12 cellular contexts compared by ENCODE assay signal in genomic region chr22:29912141-29912540, GRCh38.
"Had no signal": no experiment of that assay in that cellular context is flagged by ENCODE, and none has a peak within 500 bp of the region (broad histone marks: within the 10 kb centered on the region; RNA-seq: fewer than 3 reads in every experiment).

No MANE protein-coding gene starts in this region.

- DNase-seq: activated CD4-positive, alpha-beta T cell treated with anti-CD3 and anti-CD28 coated beads, Interleukin-2, amount 50 U/mL, for 48 hours; activated CD4-positive, CD25-positive, alpha-beta regulatory T cell treated with anti-CD3 and anti-CD28 coated beads, Interleukin-2, amount 50 U/mL, for 72 hours; activated naive CD4-positive, alpha-beta T cell treated with anti-CD3 and anti-CD28 coated beads for 36 hours; colonic mucosa; nephron progenitor cell; stimulated activated CD4-positive, alpha-beta T cell treated with anti-CD3 and anti-CD28 coated beads, Interleukin-4, amount 100 ng/mL, for 24 hours; stimulated activated naive CD8-positive, alpha-beta T cell treated with anti-CD3 and anti-CD28 coated beads, Interleukin-15, Interleukin-2, amounts not matched to agents 100 U/mL and 50 U/mL, for 24 hours; T-helper 1 cell; T1000; transverse colon had no signal

- H3K27me3 Mint-ChIP-seq: activated T-helper 17 cell treated with anti-CD3 and anti-CD28 coated beads, Interleukin-2, amount 50 U/mL, for 72 hours had no signal

- H3K36me3 ChIP-seq: colonic mucosa, transverse colon, vagina had no signal

- ATAC-seq: activated T-helper 17 cell treated with anti-CD3 and anti-CD28 coated beads, Interleukin-2, amount 50 U/mL, for 72 hours; stimulated activated naive CD8-positive, alpha-beta T cell treated with anti-CD3 and anti-CD28 coated beads, Interleukin-15, Interleukin-2, amounts not matched to agents 100 U/mL and 50 U/mL, for 24 hours had no signal

- H3K4me3 ChIP-seq: colonic mucosa, transverse colon, vagina had no signal

- H3K27me3 ChIP-seq: colonic mucosa, transverse colon, vagina had no signal

- H3K27ac Mint-ChIP-seq: activated naive CD4-positive, alpha-beta T cell treated with anti-CD3 and anti-CD28 coated beads for 36 hours; activated T-helper 17 cell treated with anti-CD3 and anti-CD28 coated beads, Interleukin-2, amount 50 U/mL, for 72 hours; nephron progenitor cell had no signal

- H3K9me3 Mint-ChIP-seq: activated naive CD4-positive, alpha-beta T cell treated with anti-CD3 and anti-CD28 coated beads for 36 hours; activated T-helper 17 cell treated with anti-CD3 and anti-CD28 coated beads, Interleukin-2, amount 50 U/mL, for 72 hours had no signal

- H3K27ac ChIP-seq: colonic mucosa had no signal

- H3K4me3 Mint-ChIP-seq: activated naive CD4-positive, alpha-beta T cell treated with anti-CD3 and anti-CD28 coated beads for 36 hours; activated T-helper 17 cell treated with anti-CD3 and anti-CD28 coated beads, Interleukin-2, amount 50 U/mL, for 72 hours; nephron progenitor cell had no signal

- H3K9me3 ChIP-seq: colonic mucosa, transverse colon, vagina had no signal
